ENCODE assay signal across 28 cellular contexts in the genomic region with DNA sequence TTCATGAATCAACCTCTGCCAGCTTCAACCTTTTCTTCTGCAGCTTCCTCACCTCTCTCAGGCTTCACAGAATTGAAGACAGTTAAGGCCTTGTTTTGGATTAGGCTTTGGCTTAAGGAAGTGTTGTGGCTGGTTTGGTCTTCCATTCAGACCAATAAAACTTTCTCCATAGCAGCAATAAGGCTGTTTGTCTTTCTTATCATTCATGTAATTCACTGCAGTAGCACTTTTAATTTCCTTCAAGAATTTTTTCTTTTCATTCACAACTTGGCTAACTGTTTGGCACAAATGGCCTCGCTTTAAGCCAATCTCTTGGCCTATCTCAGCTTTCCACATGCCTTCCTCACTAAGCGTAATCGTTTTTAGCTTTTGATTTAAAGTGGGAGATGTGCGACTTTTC.
"Had no signal": no experiment of that assay in that cellular context is flagged by ENCODE, and none has a peak within 500 bp of the region (broad histone marks: within the 10 kb centered on the region; RNA-seq: fewer than 3 reads in every experiment).

No MANE protein-coding gene starts in this region.

- DNase-seq: colonic mucosa; cortex of kidney; dermis blood vessel endothelial cell; dorsolateral prefrontal cortex; effector CD4-positive, alpha-beta T cell; effector CD8-positive, alpha-beta T cell; effector memory CD4-positive, alpha-beta T cell; effector memory CD8-positive, alpha-beta T cell; endodermal cell; erythroblast; esophagus squamous epithelium; foreskin fibroblast; foreskin keratinocyte; foreskin melanocyte; gastrocnemius medialis; glutamatergic neuron; head of caudate nucleus; heart left ventricle; heart right ventricle had no signal

- ATAC-seq: effector memory CD8-positive, alpha-beta T cell; esophagus mucosa; foreskin keratinocyte; gastrocnemius medialis; gastroesophageal sphincter; heart left ventricle; heart right ventricle had no signal

- H3K27me3 ChIP-seq: colonic mucosa, dorsolateral prefrontal cortex, esophagus muscularis mucosa, esophagus squamous epithelium, foreskin keratinocyte, gastrocnemius medialis, gastroesophageal sphincter, heart left ventricle, heart right ventricle had no signal

- H3K36me3 ChIP-seq: colonic mucosa, esophagus muscularis mucosa, esophagus squamous epithelium, gastrocnemius medialis, gastroesophageal sphincter, heart left ventricle, heart right ventricle had no signal

- H3K4me1 ChIP-seq: colonic mucosa, esophagus squamous epithelium, foreskin keratinocyte, gastrocnemius medialis, gastroesophageal sphincter, heart left ventricle, heart right ventricle had no signal

- FAIRE-seq: colon, endometrium, endothelial cell of umbilical vein, frontal cortex had no signal

- H3K27ac ChIP-seq: colonic mucosa, coronary artery, dorsolateral prefrontal cortex, epithelial cell of prostate, esophagus muscularis mucosa, esophagus squamous epithelium, foreskin keratinocyte, gastrocnemius medialis, gastroesophageal sphincter, heart left ventricle, heart right ventricle had no signal

- H3K9me3 ChIP-seq: colonic mucosa, esophagus squamous epithelium, gastrocnemius medialis had no signal

- H3K4me3 ChIP-seq: colonic mucosa, coronary artery, dorsolateral prefrontal cortex, esophagus muscularis mucosa, esophagus squamous epithelium, gastrocnemius medialis, gastroesophageal sphincter, heart left ventricle, heart right ventricle had no signal
